ENCODE assay signal across 1 cellular context in the genomic region with DNA sequence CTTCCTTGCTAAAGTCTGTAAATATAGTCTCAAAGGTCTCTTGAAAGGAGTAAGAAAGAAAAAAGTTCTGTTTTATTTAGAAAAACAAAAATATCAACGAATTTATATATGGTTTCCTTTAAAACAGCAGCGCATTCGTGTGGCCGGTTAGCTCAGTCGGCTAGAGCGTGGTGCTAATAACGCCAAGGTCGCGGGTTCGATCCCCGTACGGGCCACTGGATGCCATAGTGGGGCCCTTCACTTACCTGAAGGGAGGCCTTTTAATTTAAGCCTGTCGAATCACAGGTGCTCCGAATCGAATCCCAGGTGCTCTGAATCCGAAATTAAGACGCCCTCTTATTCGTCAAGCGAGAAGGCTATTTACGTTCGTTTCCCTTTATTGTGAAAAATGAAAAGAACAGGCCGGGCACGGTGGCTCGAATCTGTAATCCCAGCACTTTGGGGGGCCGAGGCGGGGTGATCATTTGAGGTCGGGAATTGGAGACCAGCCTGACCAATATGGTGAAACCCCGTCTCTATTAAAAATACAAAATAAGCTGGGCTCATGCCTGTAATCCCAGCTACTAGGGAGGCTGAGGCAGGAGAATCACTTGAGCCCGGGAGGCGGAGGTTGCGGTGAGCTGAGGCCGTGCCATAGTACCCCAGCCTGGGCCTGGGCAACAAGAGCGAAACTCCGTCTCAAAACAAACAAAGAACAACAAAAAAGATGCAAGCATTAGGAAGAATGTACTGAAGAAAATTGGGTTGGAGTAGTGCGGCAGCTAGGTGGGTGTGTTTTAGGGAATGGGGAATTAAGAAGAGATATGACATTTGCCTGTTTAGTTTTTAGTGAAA.
A peak's percentile ranks its signal among the peaks of the same experiment; 100 is the strongest.
TF ChIP-seq lines count a peak whose summit lies in the region.

No MANE protein-coding gene starts in this region.

TF ChIP-seq in K562, 482 proteins besides CTCF, POLR2A, EP300 and RAD21 (continued from another document and continues in another):
- TF ChIP-seq, protein P1, sequence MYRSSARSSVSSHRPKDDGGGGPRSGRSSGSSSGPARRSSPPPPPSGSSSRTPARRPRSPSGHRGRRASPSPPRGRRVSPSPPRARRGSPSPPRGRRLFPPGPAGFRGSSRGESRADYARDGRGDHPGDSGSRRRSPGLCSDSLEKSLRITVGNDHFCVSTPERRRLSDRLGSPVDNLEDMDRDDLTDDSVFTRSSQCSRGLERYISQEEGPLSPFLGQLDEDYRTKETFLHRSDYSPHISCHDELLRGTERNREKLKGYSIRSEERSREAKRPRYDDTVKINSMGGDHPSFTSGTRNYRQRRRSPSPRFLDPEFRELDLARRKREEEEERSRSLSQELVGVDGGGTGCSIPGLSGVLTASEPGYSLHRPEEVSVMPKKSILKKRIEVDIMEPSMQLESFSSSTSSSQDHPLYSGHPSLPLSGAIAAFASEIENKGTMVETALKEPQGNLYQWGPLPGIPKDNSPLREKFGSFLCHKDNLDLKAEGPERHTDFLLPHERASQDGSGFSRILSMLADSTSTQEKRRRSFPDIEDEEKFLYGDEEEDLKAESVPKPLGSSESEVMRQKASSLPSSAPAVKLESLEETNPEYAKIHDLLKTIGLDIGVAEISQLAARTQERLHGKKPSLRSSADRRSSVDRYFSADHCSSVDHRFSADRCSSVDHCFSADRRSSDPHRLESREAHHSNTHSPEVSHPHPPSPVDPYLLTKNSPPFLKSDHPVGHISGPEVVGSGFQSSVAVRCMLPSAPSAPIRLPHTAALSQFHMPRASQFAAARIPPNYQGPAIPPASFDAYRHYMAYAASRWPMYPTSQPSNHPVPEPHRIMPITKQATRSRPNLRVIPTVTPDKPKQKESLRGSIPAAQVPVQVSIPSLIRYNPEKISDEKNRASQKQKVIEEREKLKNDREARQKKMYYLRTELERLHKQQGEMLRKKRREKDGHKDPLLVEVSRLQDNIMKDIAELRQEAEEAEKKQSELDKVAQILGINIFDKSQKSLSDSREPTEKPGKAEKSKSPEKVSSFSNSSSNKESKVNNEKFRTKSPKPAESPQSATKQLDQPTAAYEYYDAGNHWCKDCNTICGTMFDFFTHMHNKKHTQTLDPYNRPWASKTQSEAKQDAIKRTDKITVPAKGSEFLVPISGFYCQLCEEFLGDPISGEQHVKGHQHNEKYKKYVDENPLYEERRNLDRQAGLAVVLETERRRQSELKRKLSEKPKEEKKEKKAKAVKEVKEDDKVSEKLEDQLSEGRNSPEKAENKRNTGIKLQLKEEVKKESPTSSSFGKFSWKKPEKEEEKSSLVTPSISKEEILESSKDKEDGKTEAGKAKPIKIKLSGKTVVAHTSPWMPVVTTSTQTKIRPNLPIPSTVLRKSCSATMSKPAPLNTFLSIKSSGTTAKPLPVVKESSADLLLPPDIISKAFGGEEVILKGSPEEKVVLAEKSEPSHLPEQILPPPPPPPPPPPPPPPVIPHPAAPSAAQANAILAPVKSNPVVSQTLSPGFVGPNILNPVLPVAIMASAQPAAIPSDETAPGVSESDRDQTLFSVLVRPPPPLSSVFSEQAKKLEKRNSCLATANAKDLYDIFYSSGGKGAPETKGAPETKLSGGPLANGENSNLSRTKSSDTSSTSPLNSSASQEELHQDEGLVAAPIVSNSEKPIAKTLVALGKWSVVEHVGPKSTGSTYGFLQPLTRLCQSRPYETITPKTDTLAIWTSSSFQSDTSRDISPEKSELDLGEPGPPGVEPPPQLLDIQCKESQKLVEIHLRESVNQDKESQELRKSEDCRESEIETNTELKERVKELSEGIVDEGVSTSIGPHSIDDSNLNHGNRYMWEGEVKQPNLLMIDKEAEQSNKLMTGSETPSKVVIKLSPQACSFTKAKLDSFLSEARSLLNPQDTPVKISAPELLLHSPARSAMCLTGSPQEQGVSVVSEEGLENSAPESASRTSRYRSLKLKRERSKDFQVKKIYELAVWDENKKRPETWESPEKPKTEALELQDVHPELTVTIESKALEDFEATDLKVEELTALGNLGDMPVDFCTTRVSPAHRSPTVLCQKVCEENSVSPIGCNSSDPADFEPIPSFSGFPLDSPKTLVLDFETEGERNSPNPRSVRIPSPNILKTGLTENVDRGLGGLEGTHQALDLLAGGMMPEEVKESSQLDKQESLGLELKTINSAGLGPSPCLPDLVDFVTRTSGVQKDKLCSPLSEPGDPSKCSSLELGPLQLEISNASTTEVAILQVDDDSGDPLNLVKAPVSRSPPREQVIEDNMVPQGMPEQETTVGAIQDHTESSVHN (IDR thresholded peaks at IDR 0.05; ENCODE audit: borderline replicate concordance in 1 of 2, low read depth in 1 of 2) = no peak
- TF ChIP-seq HMGN3 (IDR thresholded peaks at IDR 0.05; ENCODE audit: borderline replicate concordance, extremely low read depth, insufficient read length, low read depth, low read length) (no peak), BRD9 (IDR thresholded peaks at IDR 0.05; ENCODE audit: low read depth, partially characterized antibody) (peak; percentile 46), RCOR1 (IDR thresholded peaks at IDR 0.05; ENCODE audit: borderline replicate concordance in 1 of 2, low read depth in 2 of 2, low read length in 2 of 2) (peak; percentile 62 to 73; a peak in 2 of 4 replicates), SREBF2 (CRISPR knock-in tag; IDR thresholded peaks at IDR 0.05) (peak; percentile 85; the same call in 1 of the 2 replicates), ZNF23 (CRISPR knock-in tag; IDR thresholded peaks at IDR 0.05) (no peak), XRCC3 (IDR thresholded peaks at IDR 0.05) (no peak), ZNF133 (CRISPR knock-in tag; IDR thresholded peaks at IDR 0.05) (no peak), SIX5 (IDR thresholded peaks at IDR 0.05; ENCODE audit: borderline replicate concordance in 1 of 2, insufficient read depth in 1 of 2, low read depth in 1 of 2, low read length in 2 of 2) (no peak), SMC3 (conservative IDR thresholded peaks at IDR 0.05; ENCODE audit: insufficient read depth, low read depth, low read length) (no peak), ZNF217 (CRISPR knock-in tag; IDR thresholded peaks at IDR 0.05) (no peak), RBM25 (IDR thresholded peaks at IDR 0.05; ENCODE audit: low read depth, low read length, severe bottlenecking) (no peak), THRAP3 (IDR thresholded peaks at IDR 0.05; ENCODE audit: borderline replicate concordance) (no peak), NFE2L1 (tag; IDR thresholded peaks at IDR 0.05; ENCODE audit: borderline replicate concordance, low read depth) (no peak)
- TF ChIP-seq, protein P2, sequence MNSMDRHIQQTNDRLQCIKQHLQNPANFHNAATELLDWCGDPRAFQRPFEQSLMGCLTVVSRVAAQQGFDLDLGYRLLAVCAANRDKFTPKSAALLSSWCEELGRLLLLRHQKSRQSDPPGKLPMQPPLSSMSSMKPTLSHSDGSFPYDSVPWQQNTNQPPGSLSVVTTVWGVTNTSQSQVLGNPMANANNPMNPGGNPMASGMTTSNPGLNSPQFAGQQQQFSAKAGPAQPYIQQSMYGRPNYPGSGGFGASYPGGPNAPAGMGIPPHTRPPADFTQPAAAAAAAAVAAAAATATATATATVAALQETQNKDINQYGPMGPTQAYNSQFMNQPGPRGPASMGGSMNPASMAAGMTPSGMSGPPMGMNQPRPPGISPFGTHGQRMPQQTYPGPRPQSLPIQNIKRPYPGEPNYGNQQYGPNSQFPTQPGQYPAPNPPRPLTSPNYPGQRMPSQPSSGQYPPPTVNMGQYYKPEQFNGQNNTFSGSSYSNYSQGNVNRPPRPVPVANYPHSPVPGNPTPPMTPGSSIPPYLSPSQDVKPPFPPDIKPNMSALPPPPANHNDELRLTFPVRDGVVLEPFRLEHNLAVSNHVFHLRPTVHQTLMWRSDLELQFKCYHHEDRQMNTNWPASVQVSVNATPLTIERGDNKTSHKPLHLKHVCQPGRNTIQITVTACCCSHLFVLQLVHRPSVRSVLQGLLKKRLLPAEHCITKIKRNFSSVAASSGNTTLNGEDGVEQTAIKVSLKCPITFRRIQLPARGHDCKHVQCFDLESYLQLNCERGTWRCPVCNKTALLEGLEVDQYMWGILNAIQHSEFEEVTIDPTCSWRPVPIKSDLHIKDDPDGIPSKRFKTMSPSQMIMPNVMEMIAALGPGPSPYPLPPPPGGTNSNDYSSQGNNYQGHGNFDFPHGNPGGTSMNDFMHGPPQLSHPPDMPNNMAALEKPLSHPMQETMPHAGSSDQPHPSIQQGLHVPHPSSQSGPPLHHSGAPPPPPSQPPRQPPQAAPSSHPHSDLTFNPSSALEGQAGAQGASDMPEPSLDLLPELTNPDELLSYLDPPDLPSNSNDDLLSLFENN (IDR thresholded peaks at IDR 0.05; ENCODE audit: low read depth in 2 of 2, low read length in 2 of 2) = no peak
- TF ChIP-seq, protein P3, sequence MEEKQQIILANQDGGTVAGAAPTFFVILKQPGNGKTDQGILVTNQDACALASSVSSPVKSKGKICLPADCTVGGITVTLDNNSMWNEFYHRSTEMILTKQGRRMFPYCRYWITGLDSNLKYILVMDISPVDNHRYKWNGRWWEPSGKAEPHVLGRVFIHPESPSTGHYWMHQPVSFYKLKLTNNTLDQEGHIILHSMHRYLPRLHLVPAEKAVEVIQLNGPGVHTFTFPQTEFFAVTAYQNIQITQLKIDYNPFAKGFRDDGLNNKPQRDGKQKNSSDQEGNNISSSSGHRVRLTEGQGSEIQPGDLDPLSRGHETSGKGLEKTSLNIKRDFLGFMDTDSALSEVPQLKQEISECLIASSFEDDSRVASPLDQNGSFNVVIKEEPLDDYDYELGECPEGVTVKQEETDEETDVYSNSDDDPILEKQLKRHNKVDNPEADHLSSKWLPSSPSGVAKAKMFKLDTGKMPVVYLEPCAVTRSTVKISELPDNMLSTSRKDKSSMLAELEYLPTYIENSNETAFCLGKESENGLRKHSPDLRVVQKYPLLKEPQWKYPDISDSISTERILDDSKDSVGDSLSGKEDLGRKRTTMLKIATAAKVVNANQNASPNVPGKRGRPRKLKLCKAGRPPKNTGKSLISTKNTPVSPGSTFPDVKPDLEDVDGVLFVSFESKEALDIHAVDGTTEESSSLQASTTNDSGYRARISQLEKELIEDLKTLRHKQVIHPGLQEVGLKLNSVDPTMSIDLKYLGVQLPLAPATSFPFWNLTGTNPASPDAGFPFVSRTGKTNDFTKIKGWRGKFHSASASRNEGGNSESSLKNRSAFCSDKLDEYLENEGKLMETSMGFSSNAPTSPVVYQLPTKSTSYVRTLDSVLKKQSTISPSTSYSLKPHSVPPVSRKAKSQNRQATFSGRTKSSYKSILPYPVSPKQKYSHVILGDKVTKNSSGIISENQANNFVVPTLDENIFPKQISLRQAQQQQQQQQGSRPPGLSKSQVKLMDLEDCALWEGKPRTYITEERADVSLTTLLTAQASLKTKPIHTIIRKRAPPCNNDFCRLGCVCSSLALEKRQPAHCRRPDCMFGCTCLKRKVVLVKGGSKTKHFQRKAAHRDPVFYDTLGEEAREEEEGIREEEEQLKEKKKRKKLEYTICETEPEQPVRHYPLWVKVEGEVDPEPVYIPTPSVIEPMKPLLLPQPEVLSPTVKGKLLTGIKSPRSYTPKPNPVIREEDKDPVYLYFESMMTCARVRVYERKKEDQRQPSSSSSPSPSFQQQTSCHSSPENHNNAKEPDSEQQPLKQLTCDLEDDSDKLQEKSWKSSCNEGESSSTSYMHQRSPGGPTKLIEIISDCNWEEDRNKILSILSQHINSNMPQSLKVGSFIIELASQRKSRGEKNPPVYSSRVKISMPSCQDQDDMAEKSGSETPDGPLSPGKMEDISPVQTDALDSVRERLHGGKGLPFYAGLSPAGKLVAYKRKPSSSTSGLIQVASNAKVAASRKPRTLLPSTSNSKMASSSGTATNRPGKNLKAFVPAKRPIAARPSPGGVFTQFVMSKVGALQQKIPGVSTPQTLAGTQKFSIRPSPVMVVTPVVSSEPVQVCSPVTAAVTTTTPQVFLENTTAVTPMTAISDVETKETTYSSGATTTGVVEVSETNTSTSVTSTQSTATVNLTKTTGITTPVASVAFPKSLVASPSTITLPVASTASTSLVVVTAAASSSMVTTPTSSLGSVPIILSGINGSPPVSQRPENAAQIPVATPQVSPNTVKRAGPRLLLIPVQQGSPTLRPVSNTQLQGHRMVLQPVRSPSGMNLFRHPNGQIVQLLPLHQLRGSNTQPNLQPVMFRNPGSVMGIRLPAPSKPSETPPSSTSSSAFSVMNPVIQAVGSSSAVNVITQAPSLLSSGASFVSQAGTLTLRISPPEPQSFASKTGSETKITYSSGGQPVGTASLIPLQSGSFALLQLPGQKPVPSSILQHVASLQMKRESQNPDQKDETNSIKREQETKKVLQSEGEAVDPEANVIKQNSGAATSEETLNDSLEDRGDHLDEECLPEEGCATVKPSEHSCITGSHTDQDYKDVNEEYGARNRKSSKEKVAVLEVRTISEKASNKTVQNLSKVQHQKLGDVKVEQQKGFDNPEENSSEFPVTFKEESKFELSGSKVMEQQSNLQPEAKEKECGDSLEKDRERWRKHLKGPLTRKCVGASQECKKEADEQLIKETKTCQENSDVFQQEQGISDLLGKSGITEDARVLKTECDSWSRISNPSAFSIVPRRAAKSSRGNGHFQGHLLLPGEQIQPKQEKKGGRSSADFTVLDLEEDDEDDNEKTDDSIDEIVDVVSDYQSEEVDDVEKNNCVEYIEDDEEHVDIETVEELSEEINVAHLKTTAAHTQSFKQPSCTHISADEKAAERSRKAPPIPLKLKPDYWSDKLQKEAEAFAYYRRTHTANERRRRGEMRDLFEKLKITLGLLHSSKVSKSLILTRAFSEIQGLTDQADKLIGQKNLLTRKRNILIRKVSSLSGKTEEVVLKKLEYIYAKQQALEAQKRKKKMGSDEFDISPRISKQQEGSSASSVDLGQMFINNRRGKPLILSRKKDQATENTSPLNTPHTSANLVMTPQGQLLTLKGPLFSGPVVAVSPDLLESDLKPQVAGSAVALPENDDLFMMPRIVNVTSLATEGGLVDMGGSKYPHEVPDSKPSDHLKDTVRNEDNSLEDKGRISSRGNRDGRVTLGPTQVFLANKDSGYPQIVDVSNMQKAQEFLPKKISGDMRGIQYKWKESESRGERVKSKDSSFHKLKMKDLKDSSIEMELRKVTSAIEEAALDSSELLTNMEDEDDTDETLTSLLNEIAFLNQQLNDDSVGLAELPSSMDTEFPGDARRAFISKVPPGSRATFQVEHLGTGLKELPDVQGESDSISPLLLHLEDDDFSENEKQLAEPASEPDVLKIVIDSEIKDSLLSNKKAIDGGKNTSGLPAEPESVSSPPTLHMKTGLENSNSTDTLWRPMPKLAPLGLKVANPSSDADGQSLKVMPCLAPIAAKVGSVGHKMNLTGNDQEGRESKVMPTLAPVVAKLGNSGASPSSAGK (IDR thresholded peaks at IDR 0.05) = no peak
- TF ChIP-seq, protein P4, sequence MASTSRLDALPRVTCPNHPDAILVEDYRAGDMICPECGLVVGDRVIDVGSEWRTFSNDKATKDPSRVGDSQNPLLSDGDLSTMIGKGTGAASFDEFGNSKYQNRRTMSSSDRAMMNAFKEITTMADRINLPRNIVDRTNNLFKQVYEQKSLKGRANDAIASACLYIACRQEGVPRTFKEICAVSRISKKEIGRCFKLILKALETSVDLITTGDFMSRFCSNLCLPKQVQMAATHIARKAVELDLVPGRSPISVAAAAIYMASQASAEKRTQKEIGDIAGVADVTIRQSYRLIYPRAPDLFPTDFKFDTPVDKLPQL (IDR thresholded peaks at IDR 0.05; ENCODE audit: extremely low read depth, insufficient read length) = no peak
- TF ChIP-seq, protein P5, sequence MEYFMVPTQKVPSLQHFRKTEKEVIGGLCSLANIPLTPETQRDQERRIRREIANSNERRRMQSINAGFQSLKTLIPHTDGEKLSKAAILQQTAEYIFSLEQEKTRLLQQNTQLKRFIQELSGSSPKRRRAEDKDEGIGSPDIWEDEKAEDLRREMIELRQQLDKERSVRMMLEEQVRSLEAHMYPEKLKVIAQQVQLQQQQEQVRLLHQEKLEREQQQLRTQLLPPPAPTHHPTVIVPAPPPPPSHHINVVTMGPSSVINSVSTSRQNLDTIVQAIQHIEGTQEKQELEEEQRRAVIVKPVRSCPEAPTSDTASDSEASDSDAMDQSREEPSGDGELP (CRISPR knock-in tag; IDR thresholded peaks at IDR 0.05; ENCODE audit: borderline replicate concordance) = peak; percentile 46
- TF ChIP-seq, protein P6, sequence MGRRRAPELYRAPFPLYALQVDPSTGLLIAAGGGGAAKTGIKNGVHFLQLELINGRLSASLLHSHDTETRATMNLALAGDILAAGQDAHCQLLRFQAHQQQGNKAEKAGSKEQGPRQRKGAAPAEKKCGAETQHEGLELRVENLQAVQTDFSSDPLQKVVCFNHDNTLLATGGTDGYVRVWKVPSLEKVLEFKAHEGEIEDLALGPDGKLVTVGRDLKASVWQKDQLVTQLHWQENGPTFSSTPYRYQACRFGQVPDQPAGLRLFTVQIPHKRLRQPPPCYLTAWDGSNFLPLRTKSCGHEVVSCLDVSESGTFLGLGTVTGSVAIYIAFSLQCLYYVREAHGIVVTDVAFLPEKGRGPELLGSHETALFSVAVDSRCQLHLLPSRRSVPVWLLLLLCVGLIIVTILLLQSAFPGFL (CRISPR knock-in tag; IDR thresholded peaks at IDR 0.05) = 0 out of 2 replicates have a peak, but pooled peaks have one; percentile 54
